In the genomic region with DNA sequence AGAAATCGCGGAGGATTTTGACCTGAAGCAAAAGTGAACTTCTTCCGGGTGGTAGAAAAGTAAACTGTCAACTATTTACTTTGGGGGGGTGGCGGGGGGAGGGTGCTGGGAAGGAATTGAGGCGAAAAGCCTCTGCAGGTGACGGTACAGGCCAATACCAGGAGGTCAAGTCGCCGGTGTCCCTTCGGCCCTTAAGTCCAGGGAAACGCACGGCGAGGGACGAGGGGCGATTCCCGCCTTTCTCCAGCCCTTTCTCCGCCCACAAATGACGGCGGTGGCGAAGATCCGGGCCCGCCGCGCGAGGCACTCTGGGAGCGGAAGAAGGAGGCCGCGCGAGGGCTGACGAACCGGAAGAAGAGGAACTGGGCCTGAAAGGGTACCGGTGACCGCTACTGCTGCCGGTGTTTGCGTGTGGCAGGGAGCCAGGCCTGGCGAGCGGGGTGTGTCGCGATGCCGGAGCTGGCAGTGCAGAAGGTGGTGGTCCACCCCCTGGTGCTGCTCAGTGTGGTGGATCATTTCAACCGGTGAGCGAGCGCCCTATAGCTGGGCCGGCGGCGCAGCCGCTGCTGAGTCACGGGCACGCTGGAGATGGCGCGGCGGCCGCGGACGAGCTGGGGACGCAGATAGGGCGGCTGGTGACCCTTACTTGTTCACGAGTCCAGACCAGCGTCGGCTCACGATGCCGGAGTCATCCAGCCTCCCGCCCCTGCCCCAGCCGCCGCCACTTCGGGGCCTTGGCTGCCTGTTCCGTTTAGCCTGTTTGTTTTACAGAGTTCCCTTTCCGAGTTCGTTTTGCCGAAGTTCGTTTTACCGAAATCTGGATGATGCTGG, we compare ENCODE assay signal across 1 cellular context.
TF ChIP-seq lines count a peak whose summit lies in the region.

A gene (plus strand): TSS at position 350 of the 831 bp plus-strand sequence. CDS start 101 bp downstream, at position 451.

TF ChIP-seq in GM12878, 131 proteins besides CTCF, POLR2A, EP300 and RAD21 (continued from another document and continues in another):
- TF ChIP-seq, protein P1, sequence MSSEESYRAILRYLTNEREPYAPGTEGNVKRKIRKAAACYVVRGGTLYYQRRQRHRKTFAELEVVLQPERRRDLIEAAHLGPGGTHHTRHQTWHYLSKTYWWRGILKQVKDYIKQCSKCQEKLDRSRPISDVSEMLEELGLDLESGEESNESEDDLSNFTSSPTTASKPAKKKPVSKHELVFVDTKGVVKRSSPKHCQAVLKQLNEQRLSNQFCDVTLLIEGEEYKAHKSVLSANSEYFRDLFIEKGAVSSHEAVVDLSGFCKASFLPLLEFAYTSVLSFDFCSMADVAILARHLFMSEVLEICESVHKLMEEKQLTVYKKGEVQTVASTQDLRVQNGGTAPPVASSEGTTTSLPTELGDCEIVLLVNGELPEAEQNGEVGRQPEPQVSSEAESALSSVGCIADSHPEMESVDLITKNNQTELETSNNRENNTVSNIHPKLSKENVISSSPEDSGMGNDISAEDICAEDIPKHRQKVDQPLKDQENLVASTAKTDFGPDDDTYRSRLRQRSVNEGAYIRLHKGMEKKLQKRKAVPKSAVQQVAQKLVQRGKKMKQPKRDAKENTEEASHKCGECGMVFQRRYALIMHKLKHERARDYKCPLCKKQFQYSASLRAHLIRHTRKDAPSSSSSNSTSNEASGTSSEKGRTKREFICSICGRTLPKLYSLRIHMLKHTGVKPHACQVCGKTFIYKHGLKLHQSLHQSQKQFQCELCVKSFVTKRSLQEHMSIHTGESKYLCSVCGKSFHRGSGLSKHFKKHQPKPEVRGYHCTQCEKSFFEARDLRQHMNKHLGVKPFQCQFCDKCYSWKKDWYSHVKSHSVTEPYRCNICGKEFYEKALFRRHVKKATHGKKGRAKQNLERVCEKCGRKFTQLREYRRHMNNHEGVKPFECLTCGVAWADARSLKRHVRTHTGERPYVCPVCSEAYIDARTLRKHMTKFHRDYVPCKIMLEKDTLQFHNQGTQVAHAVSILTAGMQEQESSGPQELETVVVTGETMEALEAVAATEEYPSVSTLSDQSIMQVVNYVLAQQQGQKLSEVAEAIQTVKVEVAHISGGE (CRISPR knock-in tag; IDR thresholded peaks at IDR 0.05), result no peak
- TF ChIP-seq LARP7 (IDR thresholded peaks at IDR 0.05), result peak; percentile 61; the same call in 1 of the 2 replicates
- TF ChIP-seq ZNF274 (IDR thresholded peaks at IDR 0.05; ENCODE audit: insufficient read depth, insufficient read length), result no peak
- peak; percentile 82; the same call in 1 of the 2 replicates for TF ChIP-seq POLR2AphosphoS2 (IDR thresholded peaks at IDR 0.05; ENCODE audit: low read depth, low read length)
- peak; percentile 57; the same call in 1 of the 2 replicates for TF ChIP-seq TBL1XR1 (IDR thresholded peaks at IDR 0.05; ENCODE audit: low read depth, low read length)
- TF ChIP-seq CHD2 (IDR thresholded peaks at IDR 0.05; ENCODE audit: borderline replicate concordance, low read depth, low read length), result no peak; the same call in 1 of the 2 replicates
- peak; percentile 54 for TF ChIP-seq ATF7 (IDR thresholded peaks at IDR 0.05; ENCODE audit: low read depth)
- peak; percentile 85 for TF ChIP-seq HDGF (IDR thresholded peaks at IDR 0.05)
- TF ChIP-seq IRF4 (IDR thresholded peaks at IDR 0.05; ENCODE audit: low read depth, low read length), result peak; percentile 46; the same call in 1 of the 2 replicates
- peak; percentile 74 for TF ChIP-seq CREM (IDR thresholded peaks at IDR 0.05; ENCODE audit: low read depth)
- no peak for TF ChIP-seq MEF2B (IDR thresholded peaks at IDR 0.05; ENCODE audit: partially characterized antibody, poor library complexity, severe bottlenecking)
- TF ChIP-seq CREB1 (IDR thresholded peaks at IDR 0.05; ENCODE audit: low read depth), result peak; percentile 87
- no peak for TF ChIP-seq HDAC6 (IDR thresholded peaks at IDR 0.05; ENCODE audit: unreplicated experiment)
- 0 out of 2 replicates have a peak, but pooled peaks have one; percentile 28 for TF ChIP-seq NR2F1 (conservative IDR thresholded peaks at IDR 0.05)
- TF ChIP-seq TCF7 (IDR thresholded peaks at IDR 0.05; ENCODE audit: borderline replicate concordance), result no peak
- TF ChIP-seq POU2F2 (IDR thresholded peaks at IDR 0.05; ENCODE audit: borderline replicate concordance, low read depth, low read length), result no peak; the same call in 1 of the 3 replicates
- peak; percentile 96 for TF ChIP-seq NR2C1 (IDR thresholded peaks at IDR 0.05)
- TF ChIP-seq, protein P2, sequence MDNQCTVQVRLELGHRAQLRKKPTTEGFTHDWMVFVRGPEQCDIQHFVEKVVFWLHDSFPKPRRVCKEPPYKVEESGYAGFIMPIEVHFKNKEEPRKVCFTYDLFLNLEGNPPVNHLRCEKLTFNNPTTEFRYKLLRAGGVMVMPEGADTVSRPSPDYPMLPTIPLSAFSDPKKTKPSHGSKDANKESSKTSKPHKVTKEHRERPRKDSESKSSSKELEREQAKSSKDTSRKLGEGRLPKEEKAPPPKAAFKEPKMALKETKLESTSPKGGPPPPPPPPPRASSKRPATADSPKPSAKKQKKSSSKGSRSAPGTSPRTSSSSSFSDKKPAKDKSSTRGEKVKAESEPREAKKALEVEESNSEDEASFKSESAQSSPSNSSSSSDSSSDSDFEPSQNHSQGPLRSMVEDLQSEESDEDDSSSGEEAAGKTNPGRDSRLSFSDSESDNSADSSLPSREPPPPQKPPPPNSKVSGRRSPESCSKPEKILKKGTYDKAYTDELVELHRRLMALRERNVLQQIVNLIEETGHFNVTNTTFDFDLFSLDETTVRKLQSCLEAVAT (IDR thresholded peaks at IDR 0.05), result no peak
- TF ChIP-seq, protein P3, sequence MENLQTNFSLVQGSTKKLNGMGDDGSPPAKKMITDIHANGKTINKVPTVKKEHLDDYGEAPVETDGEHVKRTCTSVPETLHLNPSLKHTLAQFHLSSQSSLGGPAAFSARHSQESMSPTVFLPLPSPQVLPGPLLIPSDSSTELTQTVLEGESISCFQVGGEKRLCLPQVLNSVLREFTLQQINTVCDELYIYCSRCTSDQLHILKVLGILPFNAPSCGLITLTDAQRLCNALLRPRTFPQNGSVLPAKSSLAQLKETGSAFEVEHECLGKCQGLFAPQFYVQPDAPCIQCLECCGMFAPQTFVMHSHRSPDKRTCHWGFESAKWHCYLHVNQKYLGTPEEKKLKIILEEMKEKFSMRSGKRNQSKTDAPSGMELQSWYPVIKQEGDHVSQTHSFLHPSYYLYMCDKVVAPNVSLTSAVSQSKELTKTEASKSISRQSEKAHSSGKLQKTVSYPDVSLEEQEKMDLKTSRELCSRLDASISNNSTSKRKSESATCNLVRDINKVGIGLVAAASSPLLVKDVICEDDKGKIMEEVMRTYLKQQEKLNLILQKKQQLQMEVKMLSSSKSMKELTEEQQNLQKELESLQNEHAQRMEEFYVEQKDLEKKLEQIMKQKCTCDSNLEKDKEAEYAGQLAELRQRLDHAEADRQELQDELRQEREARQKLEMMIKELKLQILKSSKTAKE (IDR thresholded peaks at IDR 0.05; ENCODE audit: low read depth, poor library complexity, severe bottlenecking), result no peak
- TF ChIP-seq JUNB (IDR thresholded peaks at IDR 0.05), result 0 out of 2 replicates have a peak, but pooled peaks have one; percentile 10
- TF ChIP-seq RBBP5 (conservative IDR thresholded peaks at IDR 0.05), result no peak
- TF ChIP-seq CHD1 (IDR thresholded peaks at IDR 0.05; ENCODE audit: low read depth, low read length), result 0 out of 2 replicates have a peak, but pooled peaks have one; percentile 81
- TF ChIP-seq, protein P4, sequence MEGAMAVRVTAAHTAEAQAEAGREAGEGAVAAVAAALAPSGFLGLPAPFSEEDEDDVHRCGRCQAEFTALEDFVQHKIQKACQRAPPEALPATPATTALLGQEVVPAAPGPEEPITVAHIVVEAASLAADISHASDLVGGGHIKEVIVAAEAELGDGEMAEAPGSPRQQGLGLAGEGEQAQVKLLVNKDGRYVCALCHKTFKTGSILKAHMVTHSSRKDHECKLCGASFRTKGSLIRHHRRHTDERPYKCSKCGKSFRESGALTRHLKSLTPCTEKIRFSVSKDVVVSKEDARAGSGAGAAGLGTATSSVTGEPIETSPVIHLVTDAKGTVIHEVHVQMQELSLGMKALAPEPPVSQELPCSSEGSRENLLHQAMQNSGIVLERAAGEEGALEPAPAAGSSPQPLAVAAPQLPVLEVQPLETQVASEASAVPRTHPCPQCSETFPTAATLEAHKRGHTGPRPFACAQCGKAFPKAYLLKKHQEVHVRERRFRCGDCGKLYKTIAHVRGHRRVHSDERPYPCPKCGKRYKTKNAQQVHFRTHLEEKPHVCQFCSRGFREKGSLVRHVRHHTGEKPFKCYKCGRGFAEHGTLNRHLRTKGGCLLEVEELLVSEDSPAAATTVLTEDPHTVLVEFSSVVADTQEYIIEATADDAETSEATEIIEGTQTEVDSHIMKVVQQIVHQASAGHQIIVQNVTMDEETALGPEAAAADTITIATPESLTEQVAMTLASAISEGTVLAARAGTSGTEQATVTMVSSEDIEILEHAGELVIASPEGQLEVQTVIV (IDR thresholded peaks at IDR 0.05; ENCODE audit: borderline replicate concordance, partially characterized antibody), result peak; percentile 61
- no peak for TF ChIP-seq ZNF217 (IDR thresholded peaks at IDR 0.05)
- no peak for TF ChIP-seq SUZ12 (IDR thresholded peaks at IDR 0.05; ENCODE audit: unreplicated experiment)
- peak; percentile 79 for TF ChIP-seq MXI1 (IDR thresholded peaks at IDR 0.05; ENCODE audit: low read depth, low read length)
- TF ChIP-seq CBX3 (IDR thresholded peaks at IDR 0.05; ENCODE audit: borderline replicate concordance, low read depth), result no peak
- TF ChIP-seq, protein P5, sequence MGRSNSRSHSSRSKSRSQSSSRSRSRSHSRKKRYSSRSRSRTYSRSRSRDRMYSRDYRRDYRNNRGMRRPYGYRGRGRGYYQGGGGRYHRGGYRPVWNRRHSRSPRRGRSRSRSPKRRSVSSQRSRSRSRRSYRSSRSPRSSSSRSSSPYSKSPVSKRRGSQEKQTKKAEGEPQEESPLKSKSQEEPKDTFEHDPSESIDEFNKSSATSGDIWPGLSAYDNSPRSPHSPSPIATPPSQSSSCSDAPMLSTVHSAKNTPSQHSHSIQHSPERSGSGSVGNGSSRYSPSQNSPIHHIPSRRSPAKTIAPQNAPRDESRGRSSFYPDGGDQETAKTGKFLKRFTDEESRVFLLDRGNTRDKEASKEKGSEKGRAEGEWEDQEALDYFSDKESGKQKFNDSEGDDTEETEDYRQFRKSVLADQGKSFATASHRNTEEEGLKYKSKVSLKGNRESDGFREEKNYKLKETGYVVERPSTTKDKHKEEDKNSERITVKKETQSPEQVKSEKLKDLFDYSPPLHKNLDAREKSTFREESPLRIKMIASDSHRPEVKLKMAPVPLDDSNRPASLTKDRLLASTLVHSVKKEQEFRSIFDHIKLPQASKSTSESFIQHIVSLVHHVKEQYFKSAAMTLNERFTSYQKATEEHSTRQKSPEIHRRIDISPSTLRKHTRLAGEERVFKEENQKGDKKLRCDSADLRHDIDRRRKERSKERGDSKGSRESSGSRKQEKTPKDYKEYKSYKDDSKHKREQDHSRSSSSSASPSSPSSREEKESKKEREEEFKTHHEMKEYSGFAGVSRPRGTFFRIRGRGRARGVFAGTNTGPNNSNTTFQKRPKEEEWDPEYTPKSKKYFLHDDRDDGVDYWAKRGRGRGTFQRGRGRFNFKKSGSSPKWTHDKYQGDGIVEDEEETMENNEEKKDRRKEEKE (IDR thresholded peaks at IDR 0.05), result no peak
- no peak for TF ChIP-seq BRCA1 (IDR thresholded peaks at IDR 0.05; ENCODE audit: low read depth, low read length)
- TF ChIP-seq, protein P6, sequence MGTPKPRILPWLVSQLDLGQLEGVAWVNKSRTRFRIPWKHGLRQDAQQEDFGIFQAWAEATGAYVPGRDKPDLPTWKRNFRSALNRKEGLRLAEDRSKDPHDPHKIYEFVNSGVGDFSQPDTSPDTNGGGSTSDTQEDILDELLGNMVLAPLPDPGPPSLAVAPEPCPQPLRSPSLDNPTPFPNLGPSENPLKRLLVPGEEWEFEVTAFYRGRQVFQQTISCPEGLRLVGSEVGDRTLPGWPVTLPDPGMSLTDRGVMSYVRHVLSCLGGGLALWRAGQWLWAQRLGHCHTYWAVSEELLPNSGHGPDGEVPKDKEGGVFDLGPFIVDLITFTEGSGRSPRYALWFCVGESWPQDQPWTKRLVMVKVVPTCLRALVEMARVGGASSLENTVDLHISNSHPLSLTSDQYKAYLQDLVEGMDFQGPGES (IDR thresholded peaks at IDR 0.05), result no peak
- TF ChIP-seq, protein P7, sequence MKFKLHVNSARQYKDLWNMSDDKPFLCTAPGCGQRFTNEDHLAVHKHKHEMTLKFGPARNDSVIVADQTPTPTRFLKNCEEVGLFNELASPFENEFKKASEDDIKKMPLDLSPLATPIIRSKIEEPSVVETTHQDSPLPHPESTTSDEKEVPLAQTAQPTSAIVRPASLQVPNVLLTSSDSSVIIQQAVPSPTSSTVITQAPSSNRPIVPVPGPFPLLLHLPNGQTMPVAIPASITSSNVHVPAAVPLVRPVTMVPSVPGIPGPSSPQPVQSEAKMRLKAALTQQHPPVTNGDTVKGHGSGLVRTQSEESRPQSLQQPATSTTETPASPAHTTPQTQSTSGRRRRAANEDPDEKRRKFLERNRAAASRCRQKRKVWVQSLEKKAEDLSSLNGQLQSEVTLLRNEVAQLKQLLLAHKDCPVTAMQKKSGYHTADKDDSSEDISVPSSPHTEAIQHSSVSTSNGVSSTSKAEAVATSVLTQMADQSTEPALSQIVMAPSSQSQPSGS (IDR thresholded peaks at IDR 0.05; ENCODE audit: low read length), result 0 out of 2 replicates have a peak, but pooled peaks have one; percentile 9
- TF ChIP-seq BMI1 (IDR thresholded peaks at IDR 0.05; ENCODE audit: borderline replicate concordance), result no peak
- TF ChIP-seq DPF2 (IDR thresholded peaks at IDR 0.05), result peak; percentile 63; the same call in 1 of the 2 replicates
- TF ChIP-seq, protein P8, sequence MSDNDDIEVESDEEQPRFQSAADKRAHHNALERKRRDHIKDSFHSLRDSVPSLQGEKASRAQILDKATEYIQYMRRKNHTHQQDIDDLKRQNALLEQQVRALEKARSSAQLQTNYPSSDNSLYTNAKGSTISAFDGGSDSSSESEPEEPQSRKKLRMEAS (IDR thresholded peaks at IDR 0.05; ENCODE audit: low read depth, low read length), result peak; percentile 57
- no peak for TF ChIP-seq EZH2 (IDR thresholded peaks at IDR 0.05; ENCODE audit: borderline replicate concordance, control insufficient read depth, low read depth, low read length)
- TF ChIP-seq, protein P9, sequence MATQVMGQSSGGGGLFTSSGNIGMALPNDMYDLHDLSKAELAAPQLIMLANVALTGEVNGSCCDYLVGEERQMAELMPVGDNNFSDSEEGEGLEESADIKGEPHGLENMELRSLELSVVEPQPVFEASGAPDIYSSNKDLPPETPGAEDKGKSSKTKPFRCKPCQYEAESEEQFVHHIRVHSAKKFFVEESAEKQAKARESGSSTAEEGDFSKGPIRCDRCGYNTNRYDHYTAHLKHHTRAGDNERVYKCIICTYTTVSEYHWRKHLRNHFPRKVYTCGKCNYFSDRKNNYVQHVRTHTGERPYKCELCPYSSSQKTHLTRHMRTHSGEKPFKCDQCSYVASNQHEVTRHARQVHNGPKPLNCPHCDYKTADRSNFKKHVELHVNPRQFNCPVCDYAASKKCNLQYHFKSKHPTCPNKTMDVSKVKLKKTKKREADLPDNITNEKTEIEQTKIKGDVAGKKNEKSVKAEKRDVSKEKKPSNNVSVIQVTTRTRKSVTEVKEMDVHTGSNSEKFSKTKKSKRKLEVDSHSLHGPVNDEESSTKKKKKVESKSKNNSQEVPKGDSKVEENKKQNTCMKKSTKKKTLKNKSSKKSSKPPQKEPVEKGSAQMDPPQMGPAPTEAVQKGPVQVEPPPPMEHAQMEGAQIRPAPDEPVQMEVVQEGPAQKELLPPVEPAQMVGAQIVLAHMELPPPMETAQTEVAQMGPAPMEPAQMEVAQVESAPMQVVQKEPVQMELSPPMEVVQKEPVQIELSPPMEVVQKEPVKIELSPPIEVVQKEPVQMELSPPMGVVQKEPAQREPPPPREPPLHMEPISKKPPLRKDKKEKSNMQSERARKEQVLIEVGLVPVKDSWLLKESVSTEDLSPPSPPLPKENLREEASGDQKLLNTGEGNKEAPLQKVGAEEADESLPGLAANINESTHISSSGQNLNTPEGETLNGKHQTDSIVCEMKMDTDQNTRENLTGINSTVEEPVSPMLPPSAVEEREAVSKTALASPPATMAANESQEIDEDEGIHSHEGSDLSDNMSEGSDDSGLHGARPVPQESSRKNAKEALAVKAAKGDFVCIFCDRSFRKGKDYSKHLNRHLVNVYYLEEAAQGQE (IDR thresholded peaks at IDR 0.05; ENCODE audit: low read depth, low read length), result no peak
